8 cellular contexts compared by ENCODE assay signal in genomic region chr5:143403607-143404415, GRCh38.
DNase-seq lines count a peak whose midpoint lies in the region; ATAC-seq and TF ChIP-seq lines count a peak whose summit lies in the region.

Gene NR3C1 (minus strand): TSS chr5:143403686. CDS start chr5:143400839, 2,847 bp downstream.

- peak within 1 kb of the TSS; percentile 94 for H2AFZ ChIP-seq in neuron (ENCODE audit: low read depth, low read length)

- no peaks in the 10 kb centered on the region for H3K36me3 ChIP-seq in HUES6 (ENCODE audit: control insufficient read depth, insufficient read depth, low read length)
- no peaks in the 10 kb centered on the region for H3K36me3 ChIP-seq in neuron (ENCODE audit: insufficient read depth, low read length)
- peaks cover 0 to 10% (median 0%) of the 10 kb centered on the region in 5 donors for H3K36me3 ChIP-seq in subcutaneous abdominal adipose tissue (ENCODE audit: control insufficient read depth in 5 of 5, insufficient read depth in 5 of 5, low read length in 5 of 5)

- H3K9me3 ChIP-seq in HUES6 (ENCODE audit: control insufficient read depth, insufficient read depth, low read depth, low read length), result no peaks in the 10 kb centered on the region
- H3K9me3 ChIP-seq in neuron (ENCODE audit: low read length), result no peaks in the 10 kb centered on the region
- no peaks in the 10 kb centered on the region for H3K9me3 ChIP-seq in subcutaneous abdominal adipose tissue (ENCODE audit: control insufficient read depth in 5 of 5, low read length in 5 of 5)

- DNase-seq in DMS53 treated with DMSO at 0.1 percent for 48 hours (lab: John Stamatoyannopoulos, UW; ENCODE audit: unreplicated experiment), result peak; percentile 83
- peak; percentile 79 to 88 for DNase-seq in SHP77 (lab: John Stamatoyannopoulos, UW)
- peak; percentile 87 for DNase-seq in activated gamma-delta T cell (lab: John Stamatoyannopoulos, UW)
- DNase-seq in foreskin fibroblast, result peak; percentile 88 to 96

- H3K9ac ChIP-seq in HUES6 (ENCODE audit: low read length) (peak within 1 kb of the TSS; percentile 92), subcutaneous abdominal adipose tissue (ENCODE audit: low read length in 5 of 5) (peak within 1 kb of the TSS; percentile 87 to 96 (median 94))

- H3K27ac ChIP-seq in HUES6 (ENCODE audit: low read depth, low read length), result no peak within 1 kb of the TSS; the same call in 1 of the 2 replicates
- H3K27ac ChIP-seq in subcutaneous abdominal adipose tissue (ENCODE audit: low read depth, low read length), result peak within 1 kb of the TSS; percentile 100

- peaks cover 37% of the 10 kb centered on the region for H3K27me3 ChIP-seq in HUES6 (ENCODE audit: control insufficient read depth, insufficient read depth, low read length)
- peaks cover 6% of the 10 kb centered on the region for H3K27me3 ChIP-seq in neuron (ENCODE audit: insufficient read depth, low read length)
- no peaks in the 10 kb centered on the region for H3K27me3 ChIP-seq in subcutaneous abdominal adipose tissue (ENCODE audit: control insufficient read depth in 5 of 5, insufficient read depth in 4 of 5, low read length in 5 of 5)

- H3K4me3 ChIP-seq in HUES6 (ENCODE audit: low read depth, low read length) (peak within 1 kb of the TSS; percentile 92), foreskin fibroblast (ENCODE audit: low read depth in 1 of 2, low read length in 2 of 2) (peak within 1 kb of the TSS; percentile 84 to 85), neuron (ENCODE audit: low read length) (peak within 1 kb of the TSS; percentile 88), subcutaneous abdominal adipose tissue (ENCODE audit: low read depth in 1 of 5, low read length in 5 of 5) (peak within 1 kb of the TSS; percentile 74 to 95 (median 91))

- TF ChIP-seq CTCF in foreskin fibroblast (IDR thresholded peaks at IDR 0.05; ENCODE audit: low read depth, low read length), result peak; percentile 26

- peak; percentile 61 for ATAC-seq in GM21381 (IDR thresholded peaks at IDR 0.05; ENCODE audit: unreplicated experiment)

- H3K4me1 ChIP-seq in HUES6 (ENCODE audit: control insufficient read depth, insufficient read depth, low read length) (peaks cover 30% of the 10 kb centered on the region), neuron (ENCODE audit: insufficient read depth, low read length) (peaks cover 18% of the 10 kb centered on the region), subcutaneous abdominal adipose tissue (ENCODE audit: control insufficient read depth in 5 of 5, insufficient read depth in 5 of 5, low read length in 5 of 5) (peaks cover 4 to 43% (median 29%) of the 10 kb centered on the region in 5 donors)
